Comparison of ENCODE assay signal across 15 cellular contexts in the genomic region with DNA sequence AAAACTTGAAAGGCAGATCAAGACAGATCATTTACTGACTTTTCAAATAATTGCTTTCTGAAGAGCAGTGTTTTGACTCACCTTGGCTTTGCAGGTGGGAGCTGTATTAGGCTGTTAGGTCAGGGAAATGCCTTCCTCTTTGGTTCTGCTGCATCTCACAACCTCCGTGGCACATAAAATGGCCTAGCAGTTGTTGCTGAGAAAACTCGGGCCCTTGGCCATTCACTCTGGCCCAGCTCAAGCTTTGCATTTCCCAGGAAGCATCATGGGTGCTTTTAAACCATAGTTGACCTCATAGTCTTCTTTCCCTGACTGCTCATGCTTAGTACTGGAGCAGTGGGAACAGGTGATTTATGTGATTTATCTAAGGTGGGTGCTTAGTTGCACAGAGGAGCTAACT.
A peak's percentile ranks its signal among the peaks of the same experiment; 100 is the strongest.
DNase-seq lines count a peak whose midpoint lies in the region; FAIRE-seq and TF ChIP-seq lines count a peak whose summit lies in the region.
"Had no signal": no experiment of that assay in that cellular context is flagged by ENCODE, and none has a peak within 500 bp of the region (broad histone marks: within the 10 kb centered on the region; RNA-seq: fewer than 3 reads in every experiment).

No MANE protein-coding gene starts in this region.

- H3K36me3 Mint-ChIP-seq in CD14-positive monocyte = peaks cover 12 to 21% of the 10 kb centered on the region in 2 donors
- H3K36me3 Mint-ChIP-seq in astrocyte (ENCODE audit: low read depth, unreplicated experiment) = peaks cover 4% of the 10 kb centered on the region

- FAIRE-seq in astrocyte (lab: Jason Lieb, UNC) = no peak
- FAIRE-seq in kidney (lab: Jason Lieb, UNC) = no peak
- no peak for FAIRE-seq in urothelium cell line (lab: Jason Lieb, UNC)
- FAIRE-seq: GM18507, keratinocyte had no signal

- H3K4me3 Mint-ChIP-seq in CD14-positive monocyte = peak overlapping the region; percentile 63 to 88
- no peak overlapping the region for H3K4me3 Mint-ChIP-seq in astrocyte (ENCODE audit: unreplicated experiment)

- H4K20me1 ChIP-seq in astrocyte (ENCODE audit: insufficient read depth, low read length) = peaks cover 57% of the 10 kb centered on the region

- H3K36me3 ChIP-seq in astrocyte (ENCODE audit: insufficient read depth, low read length) (no peaks in the 10 kb centered on the region), kidney (ENCODE audit: control insufficient read depth in 1 of 2, insufficient read depth in 2 of 2, low read length in 2 of 2) (no peaks in the 10 kb centered on the region), stomach (no peaks in the 10 kb centered on the region)
- no peaks in the 10 kb centered on the region for H3K36me3 ChIP-seq in effector memory CD4-positive, alpha-beta T cell (ENCODE audit: control insufficient read depth, insufficient read depth, low read length)

- H3K27me3 ChIP-seq in astrocyte (ENCODE audit: insufficient read depth, low read length) (no peaks in the 10 kb centered on the region), stomach (no peaks in the 10 kb centered on the region)
- no peaks in the 10 kb centered on the region for H3K27me3 ChIP-seq in effector memory CD4-positive, alpha-beta T cell (replicated peaks; ENCODE audit: control insufficient read depth, insufficient read depth, low read length, poor library complexity, severe bottlenecking)

- peaks cover 69% of the 10 kb centered on the region for H3K4me1 Mint-ChIP-seq in CD14-positive monocyte
- peaks cover 61% of the 10 kb centered on the region for H3K4me1 Mint-ChIP-seq in astrocyte (ENCODE audit: low read depth, unreplicated experiment)

- H3K9me3 Mint-ChIP-seq in CD14-positive monocyte (no peaks in the 10 kb centered on the region), astrocyte (ENCODE audit: unreplicated experiment) (no peaks in the 10 kb centered on the region)

- DNase-seq in CD14-positive monocyte (ENCODE audit: low spot score) = no peak
- DNase-seq in astrocyte (ENCODE audit: low read depth) = no peak
- DNase-seq in kidney = no peak
- DNase-seq in stomach = no peak
- no peak for DNase-seq in posterior cingulate gyrus
- DNase-seq in effector memory CD4-positive, alpha-beta T cell = no peak
- no peak for DNase-seq in urothelium cell line (ENCODE audit: low spot score)
- no peak for DNase-seq in hepatic stellate cell (ENCODE audit: low spot score)
- DNase-seq: activated CD8-positive, alpha-beta memory T cell treated with anti-CD3 and anti-CD28 coated beads for 24 hours; activated effector memory CD4-positive, alpha-beta T cell treated with anti-CD3 and anti-CD28 coated beads, Interleukin-2, amount 50 U/mL, for 16 hours; DMS153; NCI-H2029; NCI-H524 treated with DMSO at 0.1 percent for 48 hours had no signal

- H2AFZ ChIP-seq in astrocyte (ENCODE audit: low read depth, low read length) = no peak overlapping the region

- peak overlapping the region; percentile 73 for H3K27ac ChIP-seq in astrocyte (ENCODE audit: low read depth, low read length)
- H3K27ac ChIP-seq in kidney (ENCODE audit: low read depth in 2 of 2, low read length in 2 of 2) = peak overlapping the region; percentile 49 to 88
- peak overlapping the region in 4 of 5 donors; percentile 77 to 87 (median 83) for H3K27ac ChIP-seq in stomach
- no peak overlapping the region for H3K27ac ChIP-seq in effector memory CD4-positive, alpha-beta T cell (ENCODE audit: insufficient read depth, low read length, poor library complexity, severe bottlenecking)

- WGBS in stomach, 5 donors = 67 to 82% (median 72%) methylated on average over 2 of the region's 2 CpGs

- H3K27me3 Mint-ChIP-seq in CD14-positive monocyte (ENCODE audit: low read depth in 3 of 3) (peaks cover 0 to 3% (median 0%) of the 10 kb centered on the region in 3 donors), astrocyte (ENCODE audit: low read depth, unreplicated experiment) (no peaks in the 10 kb centered on the region)

- no peak for TF ChIP-seq CTCF in CD14-positive monocyte (IDR thresholded peaks at IDR 0.05)
- TF ChIP-seq CTCF in astrocyte (IDR thresholded peaks at IDR 0.05; ENCODE audit: insufficient read depth, low read depth, low read length) = no peak
- no peak for TF ChIP-seq CTCF in kidney (IDR thresholded peaks at IDR 0.05; ENCODE audit: borderline replicate concordance, extremely low read depth, insufficient read depth)
- no peak for TF ChIP-seq CTCF in stomach (IDR thresholded peaks at IDR 0.05)

- no peak for TF ChIP-seq POLR2A in stomach (IDR thresholded peaks at IDR 0.05)

- intact Hi-C loops in CD14-positive monocyte (cut with micrococcal nuclease) = loop anchor here in 1 of 2 donors (2.0 kb wide), 1 partner anchor 13 kb away; no protein-coding TSS in a partner anchor
- intact Hi-C loops in kidney (cut with DNase I) = no loop called here
- intact Hi-C loops in stomach (cut with DNase I; ENCODE audit: low total_unique reads) = no loop called here
- intact Hi-C loops in posterior cingulate gyrus (cut with DNase I) = no loop called here

- H3K27ac Mint-ChIP-seq in CD14-positive monocyte (peak overlapping the region; percentile 91 to 97 (median 95)), astrocyte (ENCODE audit: unreplicated experiment) (no peak overlapping the region)

- H3K4me3 ChIP-seq in astrocyte (ENCODE audit: insufficient read depth, low read depth, low read length) (no peak overlapping the region), kidney (ENCODE audit: low read length in 2 of 2) (no peak overlapping the region), stomach (no peak overlapping the region)
- no peak overlapping the region for H3K4me3 ChIP-seq in effector memory CD4-positive, alpha-beta T cell (ENCODE audit: insufficient read depth, low read depth, low read length, poor library complexity, severe bottlenecking)

- H3K4me1 ChIP-seq in astrocyte (ENCODE audit: insufficient read depth, low read length) (peaks cover 57% of the 10 kb centered on the region), kidney (ENCODE audit: control insufficient read depth in 1 of 2, insufficient read depth in 1 of 2, low read depth in 1 of 2, low read length in 2 of 2) (peaks cover 18 to 55% of the 10 kb centered on the region in 2 donors), stomach (peaks cover 21 to 72% (median 50%) of the 10 kb centered on the region in 4 donors)
- H3K4me1 ChIP-seq in effector memory CD4-positive, alpha-beta T cell (ENCODE audit: control insufficient read depth, insufficient read depth, low read length, poor library complexity, severe bottlenecking) = peaks cover 9% of the 10 kb centered on the region

- no peak for TF ChIP-seq EP300 in stomach (IDR thresholded peaks at IDR 0.05)

- H3K4me2 ChIP-seq in astrocyte (ENCODE audit: low read length) = peak overlapping the region; percentile 60

- H3K79me2 ChIP-seq in astrocyte (ENCODE audit: insufficient read depth, low read length) = peaks cover 81% of the 10 kb centered on the region

- H3K9ac ChIP-seq in astrocyte (ENCODE audit: low read length) (peak overlapping the region; percentile 58), kidney (ENCODE audit: low read length in 2 of 2) (peak overlapping the region in 1 of 2 donors; percentile 24)

- H3K9me3 ChIP-seq in astrocyte (ENCODE audit: insufficient read depth, low read depth, low read length) (no peaks in the 10 kb centered on the region), kidney (ENCODE audit: control insufficient read depth in 1 of 2, low read length in 2 of 2) (no peaks in the 10 kb centered on the region), stomach (no peaks in the 10 kb centered on the region)
- no peaks in the 10 kb centered on the region for H3K9me3 ChIP-seq in effector memory CD4-positive, alpha-beta T cell (ENCODE audit: control insufficient read depth, low read length)
